ENCODE assay signal across 19 cellular contexts in the genomic region with DNA sequence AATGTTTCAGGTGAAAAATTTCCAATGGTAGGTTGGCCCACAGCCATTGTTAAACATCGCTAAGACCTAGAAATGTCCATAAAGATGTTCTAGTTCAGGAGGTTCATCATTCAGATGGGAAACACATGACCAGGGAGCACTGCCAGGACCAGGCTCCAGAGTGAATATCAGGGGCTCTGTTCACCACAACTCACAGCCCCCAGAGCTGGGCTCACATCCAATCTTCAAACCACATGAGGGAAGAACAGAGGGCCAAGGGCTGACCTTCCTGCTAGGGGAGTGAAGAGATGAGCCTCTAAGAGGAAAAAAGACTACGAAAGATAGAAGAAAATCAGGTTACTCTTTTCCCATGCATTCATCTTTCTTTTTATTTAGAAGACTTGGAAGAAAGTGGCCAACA.
"Had no signal": no experiment of that assay in that cellular context is flagged by ENCODE, and none has a peak within 500 bp of the region (broad histone marks: within the 10 kb centered on the region; RNA-seq: fewer than 3 reads in every experiment).

No MANE protein-coding gene starts in this region.

- H3K27ac ChIP-seq: adrenal gland, body of pancreas, KMS-11, Peyer's patch had no signal

- H3K36me3 ChIP-seq: adrenal gland, Peyer's patch had no signal

- H3K4me3 ChIP-seq: adrenal gland, body of pancreas, Peyer's patch had no signal

- H3K27me3 ChIP-seq: adrenal gland, body of pancreas, Peyer's patch had no signal

- DNase-seq: activated CD4-positive, alpha-beta T cell treated with anti-CD3 and anti-CD28 coated beads for 4 hours; activated CD8-positive, alpha-beta memory T cell treated with anti-CD3 and anti-CD28 coated beads, Interleukin-2, amount 50 U/mL, for 4 hours; activated CD8-positive, alpha-beta T cell treated with anti-CD3 and anti-CD28 coated beads for 36 hours; activated naive CD4-positive, alpha-beta T cell treated with anti-CD3 and anti-CD28 coated beads, Interleukin-2, amount 50 U/mL, for 16 hours; activated naive CD8-positive, alpha-beta T cell treated with anti-CD3 and anti-CD28 coated beads, Interleukin-2, amount 10 ng/mL, durations not matched to agents 7 days and 5 days; activated T-cell treated with anti-CD3 and anti-CD28 coated beads, Interleukin-2, amount 50 U/mL, for 72 hours; adrenal gland; aorta; body of pancreas; NCI-H1092; NCI-H1417; NCI-H1930; NCI-H345; NCI-H510A; NCI-H82; Peyer's patch; SHP77 treated with DMSO at 0.1 percent for 48 hours had no signal

- H3K4me1 ChIP-seq: adrenal gland, body of pancreas, Peyer's patch had no signal

- H3K9me3 ChIP-seq: adrenal gland, body of pancreas, Peyer's patch had no signal

- ATAC-seq: activated CD4-positive, CD25-positive, alpha-beta regulatory T cell treated with anti-CD3 and anti-CD28 coated beads, Interleukin-2, amount 50 U/mL, for 24 hours; activated CD8-positive, alpha-beta T cell treated with anti-CD3 and anti-CD28 coated beads for 36 hours; activated T-cell treated with anti-CD3 and anti-CD28 coated beads, Interleukin-2, amount 50 U/mL, for 72 hours; body of pancreas had no signal
